ENCODE assay signal across 34 cellular contexts in the genomic region with DNA sequence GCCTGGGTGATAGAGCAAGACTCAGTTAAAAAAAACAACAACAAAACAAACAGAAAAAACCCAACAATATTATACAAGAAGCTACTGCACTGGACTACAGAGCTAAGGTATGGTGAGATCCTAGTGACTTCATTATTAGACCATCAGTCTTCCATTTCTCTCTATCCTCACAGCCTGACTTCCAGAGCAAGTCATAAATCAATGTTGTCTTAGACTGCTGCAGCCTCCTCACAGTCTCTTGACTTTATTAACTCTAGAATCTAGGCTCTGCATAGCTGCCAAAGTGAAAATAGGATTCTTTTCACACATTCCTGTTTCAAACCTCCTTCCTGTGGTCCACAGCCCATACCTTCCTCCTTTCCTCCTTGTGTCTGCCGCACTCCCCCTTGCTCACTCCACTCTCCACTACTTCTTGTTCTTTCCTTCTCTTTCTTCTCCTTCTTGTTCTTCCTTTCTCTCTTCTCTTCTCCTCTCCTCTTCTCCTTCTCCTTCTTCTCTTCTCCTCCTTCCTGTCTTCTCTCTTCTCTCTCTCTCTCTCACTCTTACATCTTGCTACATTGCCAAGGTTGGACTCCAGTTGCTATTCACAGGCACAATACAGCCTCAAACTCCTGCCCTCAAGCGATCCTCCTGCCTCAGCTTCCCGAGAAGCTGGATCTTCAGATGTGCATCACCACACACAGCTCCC. TPM values are rescaled to one million over a fixed set of nuclear protein-coding genes. Genes with fewer than 3 reads are reported as not detected.
DNase-seq lines count a peak whose midpoint lies in the region; ATAC-seq and TF ChIP-seq lines count a peak whose summit lies in the region.
"Had no signal": no experiment of that assay in that cellular context is flagged by ENCODE, and none has a peak within 500 bp of the region (broad histone marks: within the 10 kb centered on the region; RNA-seq: fewer than 3 reads in every experiment).

No MANE protein-coding gene starts in this region.

- CTCF ChIA-PET in CD4-positive, alpha-beta memory T cell (lab: Charles Lee; ENCODE audit: partially characterized antibody): interaction anchor here (0.8 to 3.3 kb wide), 7 partner anchors 29 to 372 kb away, joined by 3 to 20 read pairs (median 4); no protein-coding TSS in a partner anchor
- CTCF ChIA-PET in activated CD8-positive, alpha-beta T cell treated with anti-CD3 and anti-CD28 coated beads for 36 hours (lab: Charles Lee): interaction anchor here (1.6 to 3.9 kb wide), 2 partner anchors 27 to 52 kb away, joined by 3 to 22 read pairs; no protein-coding TSS in a partner anchor

- POLR2A ChIA-PET in CD4-positive, alpha-beta memory T cell (lab: Charles Lee; ENCODE audit: partially characterized antibody): interaction anchor here (0.8 to 3.2 kb wide), 7 partner anchors 8 to 52 kb away, joined by 3 to 17 read pairs (median 4); no protein-coding TSS in a partner anchor
- POLR2A ChIA-PET in activated CD8-positive, alpha-beta T cell treated with anti-CD3 and anti-CD28 coated beads for 36 hours (lab: Charles Lee): interaction anchor here (1.3 to 1.5 kb wide), 2 partner anchors 51 to 53 kb away, joined by 3 read pairs; no protein-coding TSS in a partner anchor

- intact Hi-C loops in CD4-positive, alpha-beta memory T cell (cut with micrococcal nuclease): no loop called here
- intact Hi-C loops in activated CD8-positive, alpha-beta T cell treated with anti-CD3 and anti-CD28 coated beads for 36 hours (cut with micrococcal nuclease): no loop called here

- peaks cover 89% of the 10 kb centered on the region for H3K4me1 ChIP-seq in CD4-positive, alpha-beta memory T cell (ENCODE audit: insufficient read depth, low read length)
- H3K4me1 ChIP-seq: upper lobe of left lung had no signal

- H3K27ac ChIP-seq in CD4-positive, alpha-beta memory T cell (ENCODE audit: low read depth, low read length): no peak overlapping the region
- H3K27ac ChIP-seq: coronary artery, heart right ventricle, parathyroid adenoma, upper lobe of left lung had no signal

- H3K27ac Mint-ChIP-seq in activated T-cell treated with anti-CD3 and anti-CD28 coated beads, Interleukin-2, amount 50 U/mL, for 24 hours: peak overlapping the region; percentile 20
- H3K27ac Mint-ChIP-seq in CD4-positive, alpha-beta memory T cell: peak overlapping the region; percentile 26 to 93 (median 57)
- H3K27ac Mint-ChIP-seq in activated CD8-positive, alpha-beta T cell treated with anti-CD3 and anti-CD28 coated beads for 36 hours: peak overlapping the region; percentile 15

- H3K4me3 Mint-ChIP-seq in activated T-cell treated with anti-CD3 and anti-CD28 coated beads, Interleukin-2, amount 50 U/mL, for 24 hours: no peak overlapping the region
- H3K4me3 Mint-ChIP-seq in CD4-positive, alpha-beta memory T cell: peak overlapping the region in 5 of 8 donors; percentile 47 to 75 (median 56)
- no peak overlapping the region for H3K4me3 Mint-ChIP-seq in activated CD8-positive, alpha-beta T cell treated with anti-CD3 and anti-CD28 coated beads for 36 hours
- H3K4me3 Mint-ChIP-seq: effector memory CD8-positive, alpha-beta T cell had no signal

- TF ChIP-seq CTCF in activated CD8-positive, alpha-beta T cell treated with anti-CD3 and anti-CD28 coated beads for 36 hours (IDR thresholded peaks at IDR 0.05): no peak

- no peaks in the 10 kb centered on the region for H3K9me3 ChIP-seq in CD4-positive, alpha-beta memory T cell (ENCODE audit: control insufficient read depth in 1 of 2, low read length in 2 of 2)
- H3K9me3 ChIP-seq: upper lobe of left lung had no signal

- peaks cover 6% of the 10 kb centered on the region for H3K36me3 ChIP-seq in CD4-positive, alpha-beta memory T cell (ENCODE audit: insufficient read depth, low read length)
- H3K36me3 ChIP-seq: cardiac muscle cell had no signal

- no peak for DNase-seq in activated T-cell treated with anti-CD3 and anti-CD28 coated beads, Interleukin-2, amount 50 U/mL, for 24 hours
- DNase-seq in activated T-cell treated with anti-CD3 and anti-CD28 coated beads, Interleukin-2, amount 50 U/mL, for 1 hour: no peak
- DNase-seq in CD4-positive, alpha-beta memory T cell: no peak
- no peak for DNase-seq in activated CD8-positive, alpha-beta T cell treated with anti-CD3 and anti-CD28 coated beads for 36 hours
- DNase-seq in left kidney (ENCODE audit: low read depth, low spot score): peak; percentile 43
- no peak for DNase-seq in HUDEP-2 (lab: John Stamatoyannopoulos, UW; ENCODE audit: unreplicated experiment in 76 of 76)
- no peak for DNase-seq in OCI-M2 (lab: John Stamatoyannopoulos, UW; ENCODE audit: unreplicated experiment)
- DNase-seq: activated CD4-positive, alpha-beta T cell treated with anti-CD3 and anti-CD28 coated beads for 48 hours; activated CD8-positive, alpha-beta memory T cell treated with anti-CD3 and anti-CD28 coated beads, Interleukin-2, amount 50 U/mL, for 48 hours; activated gamma-delta T cell treated with Interleukin-2 at 50 U/mL for 16 hours; anterior cingulate cortex; effector memory CD8-positive, alpha-beta T cell; heart right ventricle; KBM-7; kidney glomerular epithelial cell; NCI-H1105; NCI-H2029; NCI-H2227 treated with DMSO at 0.1 percent for 48 hours; NCI-H748 treated with DMSO at 0.1 percent for 48 hours; RPMI8226; small intestine; substantia nigra; upper lobe of left lung had no signal

- no peaks in the 10 kb centered on the region for H3K27me3 ChIP-seq in CD4-positive, alpha-beta memory T cell (ENCODE audit: insufficient read depth, low read length)
- H3K27me3 ChIP-seq: cardiac muscle cell, heart right ventricle, upper lobe of left lung had no signal

- H3K4me3 ChIP-seq in CD4-positive, alpha-beta memory T cell (ENCODE audit: low read length in 2 of 2): no peak overlapping the region
- H3K4me3 ChIP-seq: cardiac muscle cell, coronary artery, heart right ventricle, upper lobe of left lung had no signal

- no peaks in the 10 kb centered on the region for H3K9me3 Mint-ChIP-seq in activated T-cell treated with anti-CD3 and anti-CD28 coated beads, Interleukin-2, amount 50 U/mL, for 24 hours
- H3K9me3 Mint-ChIP-seq in CD4-positive, alpha-beta memory T cell: no peaks in the 10 kb centered on the region
- no peaks in the 10 kb centered on the region for H3K9me3 Mint-ChIP-seq in activated CD8-positive, alpha-beta T cell treated with anti-CD3 and anti-CD28 coated beads for 36 hours
- H3K9me3 Mint-ChIP-seq: effector memory CD8-positive, alpha-beta T cell had no signal

- H3K36me3 Mint-ChIP-seq in activated T-cell treated with anti-CD3 and anti-CD28 coated beads, Interleukin-2, amount 50 U/mL, for 24 hours (ENCODE audit: low read depth): peaks cover 67% of the 10 kb centered on the region
- H3K36me3 Mint-ChIP-seq in CD4-positive, alpha-beta memory T cell: peaks cover 19 to 29% of the 10 kb centered on the region in 2 donors
- peaks cover 56% of the 10 kb centered on the region for H3K36me3 Mint-ChIP-seq in activated CD8-positive, alpha-beta T cell treated with anti-CD3 and anti-CD28 coated beads for 36 hours (ENCODE audit: low read depth)

- no peak for ATAC-seq in activated CD8-positive, alpha-beta T cell treated with anti-CD3 and anti-CD28 coated beads for 36 hours
- no peak for ATAC-seq in HG02678 (IDR thresholded peaks at IDR 0.05; ENCODE audit: unreplicated experiment)
- ATAC-seq: effector memory CD8-positive, alpha-beta T cell; HCT116; heart right ventricle had no signal

- peaks cover 72% of the 10 kb centered on the region for H3K4me1 Mint-ChIP-seq in activated T-cell treated with anti-CD3 and anti-CD28 coated beads, Interleukin-2, amount 50 U/mL, for 24 hours (ENCODE audit: low read depth)
- H3K4me1 Mint-ChIP-seq in CD4-positive, alpha-beta memory T cell: peaks cover 44 to 89% (median 75%) of the 10 kb centered on the region in 4 donors
- peaks cover 59% of the 10 kb centered on the region for H3K4me1 Mint-ChIP-seq in activated CD8-positive, alpha-beta T cell treated with anti-CD3 and anti-CD28 coated beads for 36 hours (ENCODE audit: low read depth)

- H3K27me3 Mint-ChIP-seq in activated T-cell treated with anti-CD3 and anti-CD28 coated beads, Interleukin-2, amount 50 U/mL, for 24 hours: no peaks in the 10 kb centered on the region
- no peaks in the 10 kb centered on the region for H3K27me3 Mint-ChIP-seq in CD4-positive, alpha-beta memory T cell
- H3K27me3 Mint-ChIP-seq in activated CD8-positive, alpha-beta T cell treated with anti-CD3 and anti-CD28 coated beads for 36 hours: no peaks in the 10 kb centered on the region
- H3K27me3 Mint-ChIP-seq: effector memory CD8-positive, alpha-beta T cell had no signal

RNA-seq across cellular contexts. Expression of a gene that starts 49.4 kb away (rescaled TPM):
- 100 to 1,000 TPM in 1 of 2 experiments, 10 to 100 TPM in 1; 99.6 to 101 TPM for total RNA-seq in CD4-positive, alpha-beta memory T cell
- 10 to 100 TPM in 1 of 2 donors, 1 to 10 TPM in 1; 9.9 to 34.7 TPM for polyA plus RNA-seq in CD4-positive, alpha-beta memory T cell
- total RNA-seq in activated CD8-positive, alpha-beta T cell treated with anti-CD3 and anti-CD28 coated beads for 36 hours: 10 to 100 TPM; 17.4 to 18.8 TPM
- total RNA-seq: cardiac muscle cell, fibroblast of villous mesenchyme, HT1080, lung microvascular endothelial cell, MCF 10A had no signal
- polyA plus RNA-seq: BJ, cardiac muscle cell, neural cell had no signal

Comparison
In these comparisons a context has a peak if more than half of its experiments do, and no peak if none do; other contexts are left out.
1. H3K4me3 Mint-ChIP-seq: peak in CD4-positive, alpha-beta memory T cell (5 of 8); none in activated T-cell treated with anti-CD3 and anti-CD28 coated beads, Interleukin-2, amount 50 U/mL, for 24 hours (single experiment) and activated CD8-positive, alpha-beta T cell treated with anti-CD3 and anti-CD28 coated beads for 36 hours (single experiment).
2. RNA of a gene that starts 49.4 kb away (total RNA-seq): 99.6 to 101 TPM in CD4-positive, alpha-beta memory T cell; 17.4 to 18.8 TPM in activated CD8-positive, alpha-beta T cell treated with anti-CD3 and anti-CD28 coated beads for 36 hours; every median in the first group is over 4 times any median in the second.
3. Peak in every context shown above with its lines, with median percentiles within 50 percentile points of each other: H3K27ac Mint-ChIP-seq.